In the genomic region with DNA sequence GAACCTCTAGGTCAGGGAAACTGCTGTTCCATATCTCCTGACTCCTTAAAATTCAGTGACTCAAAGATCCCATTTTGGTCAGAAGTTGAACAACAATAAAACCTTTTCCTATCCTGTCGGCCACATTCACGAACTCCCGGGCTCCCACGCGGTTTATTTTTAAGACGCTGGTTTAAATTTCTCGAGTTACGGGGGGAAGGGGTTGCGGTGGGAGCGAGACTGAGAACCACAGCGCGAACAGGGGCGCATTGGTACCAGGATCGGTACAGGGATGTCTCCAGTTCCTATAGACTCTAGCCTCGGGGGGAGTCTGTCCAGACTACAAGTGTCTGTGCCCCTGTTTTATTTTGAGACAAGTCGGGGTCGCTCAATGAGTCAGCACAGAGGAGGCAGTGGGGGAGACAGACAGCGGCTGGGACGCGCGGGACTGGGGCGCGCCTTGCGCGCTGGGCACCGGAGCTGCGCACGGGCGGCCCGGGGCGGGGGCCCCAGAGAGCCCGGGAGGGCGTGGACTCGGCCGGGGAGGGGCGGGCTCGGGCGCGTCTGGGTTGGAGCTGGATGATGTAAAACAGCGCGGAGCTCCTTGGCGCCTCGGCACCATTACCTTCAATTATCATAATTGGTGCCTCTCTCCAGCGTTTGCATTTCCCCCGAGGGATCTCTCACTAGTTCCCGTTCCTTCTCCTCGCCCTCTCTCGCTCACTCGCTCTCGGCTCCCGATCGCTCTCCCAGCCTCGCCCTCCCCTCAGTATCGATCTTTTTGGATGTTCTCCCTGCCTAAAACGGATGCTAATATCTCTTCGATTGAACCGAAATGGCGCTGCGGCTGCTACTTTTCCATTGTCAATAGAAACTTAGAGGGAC, we compare ENCODE assay signal across 8 cellular contexts. TPM values are rescaled to one million over a fixed set of nuclear protein-coding genes. Genes with fewer than 3 reads are reported as not detected.
DNase-seq lines count a peak whose midpoint lies in the region; ATAC-seq and TF ChIP-seq lines count a peak whose summit lies in the region.

No MANE protein-coding gene starts in this region.

- H3K36me3 Mint-ChIP-seq in progenitor cell of endocrine pancreas (ENCODE audit: insufficient read depth): no peaks in the 10 kb centered on the region

- no peak for TF ChIP-seq CTCF in progenitor cell of endocrine pancreas (IDR thresholded peaks at IDR 0.05; ENCODE audit: unreplicated experiment)

- H3K27me3 Mint-ChIP-seq in progenitor cell of endocrine pancreas: peaks cover 33% of the 10 kb centered on the region

- intact Hi-C loops in Right ventricle myocardium inferior (cut with DNase I): no loop called here

- H3K9me3 Mint-ChIP-seq in progenitor cell of endocrine pancreas (ENCODE audit: low read depth): no peaks in the 10 kb centered on the region

- no peaks in the 10 kb centered on the region for H3K9me3 ChIP-seq in ES-I3 (ENCODE audit: control insufficient read depth, insufficient read depth, low read length)

- H3K4me1 ChIP-seq in ES-I3 (ENCODE audit: insufficient read depth, low read length): peaks cover 6% of the 10 kb centered on the region; the same call in 1 of the 2 replicates

- peak overlapping the region; percentile 85 for H3K4me3 Mint-ChIP-seq in progenitor cell of endocrine pancreas (ENCODE audit: low read depth)

- ATAC-seq in Right ventricle myocardium inferior (peak; percentile 84), HG03432 (IDR thresholded peaks at IDR 0.05; ENCODE audit: unreplicated experiment) (no peak), HG03175 (IDR thresholded peaks at IDR 0.05; ENCODE audit: unreplicated experiment) (no peak)

- H3K36me3 ChIP-seq in ES-I3 (ENCODE audit: insufficient read depth, low read length): no peaks in the 10 kb centered on the region

- H3K9ac ChIP-seq in ES-I3 (ENCODE audit: low read depth, low read length): peak overlapping the region; percentile 76

- H3K27ac Mint-ChIP-seq in progenitor cell of endocrine pancreas: peak overlapping the region; percentile 87

- in situ Hi-C loops in G401 (cut with HindIII; ENCODE audit: low sequenced_read_pairs): no loop called here

- peaks cover 14% of the 10 kb centered on the region for H3K4me1 Mint-ChIP-seq in progenitor cell of endocrine pancreas (ENCODE audit: low read depth)

- DNase-seq in NCI-H345 treated with DMSO at 0.1 percent for 48 hours (lab: John Stamatoyannopoulos, UW; ENCODE audit: unreplicated experiment) (peak; percentile 55), Right ventricle myocardium inferior (ENCODE audit: missing footprints) (no peak), progenitor cell of endocrine pancreas (ENCODE audit: low spot score, unreplicated experiment) (peak; percentile 32), G401 (ENCODE audit: low spot score) (no peak)
- peak; percentile 77 for DNase-seq in activated effector memory CD4-positive, alpha-beta T cell treated with anti-CD3 and anti-CD28 coated beads, Interleukin-2, amount 50 U/mL, for 16 hours

RNA-seq across cellular contexts. Expression of a gene that starts 8.7 kb away (rescaled TPM):
- total RNA-seq in Right ventricle myocardium inferior (17.9 TPM), progenitor cell of endocrine pancreas (31.4 and 35.4 TPM in 2 replicates)
- total RNA-seq in G401 (2014; rRNA removed; shearing (Covaris generic)): 230 and 279 TPM in 2 replicates

Comparison
In these comparisons a context has a peak if more than half of its experiments do, and no peak if none do; other contexts are left out.
1. DNase-seq: peak in NCI-H345 treated with DMSO at 0.1 percent for 48 hours (single experiment), activated effector memory CD4-positive, alpha-beta T cell treated with anti-CD3 and anti-CD28 coated beads, Interleukin-2, amount 50 U/mL, for 16 hours (single experiment) and progenitor cell of endocrine pancreas (single experiment); none in Right ventricle myocardium inferior (single experiment) and G401 (single experiment).